ENCODE assay signal across 11 cellular contexts in the genomic region with DNA sequence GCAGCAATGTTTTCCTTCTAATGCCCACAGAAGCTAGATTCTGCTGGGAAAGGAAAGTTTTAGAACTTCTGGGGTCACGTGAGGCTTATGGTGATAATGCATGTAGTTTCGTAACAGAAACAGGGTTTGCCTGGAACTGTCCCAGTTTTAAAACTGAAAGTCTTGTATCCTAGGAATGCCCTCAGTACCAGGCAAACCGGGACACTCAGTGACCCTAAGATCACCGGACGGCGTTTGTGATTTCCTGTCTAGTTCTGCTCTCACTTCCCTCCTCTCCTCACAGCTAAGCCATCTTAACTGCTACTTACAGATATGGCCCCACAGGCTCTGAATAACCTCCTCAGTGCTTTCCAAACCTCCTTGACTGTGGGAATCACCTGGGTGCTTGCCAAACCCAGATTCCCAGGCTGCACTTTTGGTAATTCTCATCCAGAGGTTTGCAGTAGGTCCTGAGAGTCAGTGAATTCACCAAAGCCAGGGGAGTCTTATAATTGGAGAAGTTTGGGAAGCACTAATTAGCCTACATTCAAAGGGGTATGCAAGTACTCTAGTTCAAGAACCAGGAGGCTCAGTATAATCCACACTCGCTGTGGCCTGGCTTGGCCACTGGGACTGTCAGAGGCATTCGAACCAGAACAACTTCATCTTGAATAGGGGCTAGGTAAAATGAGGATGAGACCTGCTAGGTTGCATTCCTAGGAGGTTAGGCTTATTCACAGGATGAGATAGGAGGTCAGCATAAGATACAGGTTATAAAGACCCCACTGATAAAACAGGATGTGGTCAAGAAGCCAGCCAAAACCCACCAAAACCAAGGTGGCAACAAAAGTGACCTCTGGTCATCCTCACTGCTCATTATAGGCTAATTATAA.
DNase-seq lines count a peak whose midpoint lies in the region; ATAC-seq, FAIRE-seq and TF ChIP-seq lines count a peak whose summit lies in the region.
"Had no signal": no experiment of that assay in that cellular context is flagged by ENCODE, and none has a peak within 500 bp of the region (broad histone marks: within the 10 kb centered on the region; RNA-seq: fewer than 3 reads in every experiment).

No MANE protein-coding gene starts in this region.

- peak; percentile 11 to 63 for TF ChIP-seq EP300 in tibial nerve (IDR thresholded peaks at IDR 0.05)

- H3K4me1 ChIP-seq in tibial nerve, result peaks cover 0 to 17% (median 0%) of the 10 kb centered on the region in 4 donors

- peak; percentile 7 for FAIRE-seq in bronchial epithelial cell (lab: Jason Lieb, UNC)

- no peak for TF ChIP-seq POLR2A in tibial nerve (IDR thresholded peaks at IDR 0.05)

- H3K4me3 Mint-ChIP-seq in activated T-cell treated with anti-CD3 and anti-CD28 coated beads, Interleukin-2, amount 50 U/mL, for 4 hours, result no peak overlapping the region
- no peak overlapping the region for H3K4me3 Mint-ChIP-seq in endothelial cell (ENCODE audit: unreplicated experiment)

- H3K27me3 ChIP-seq in bronchial epithelial cell (ENCODE audit: control insufficient read depth, insufficient read depth, low read length) (no peaks in the 10 kb centered on the region), tibial nerve (no peaks in the 10 kb centered on the region)

- peaks cover 0 to 4% (median 0%) of the 10 kb centered on the region in 4 donors for H3K9me3 ChIP-seq in tibial nerve

- no peak overlapping the region for H3K27ac Mint-ChIP-seq in endothelial cell (ENCODE audit: unreplicated experiment)

- H3K36me3 ChIP-seq in bronchial epithelial cell (ENCODE audit: control insufficient read depth, insufficient read depth, low read length) (no peaks in the 10 kb centered on the region), tibial nerve (no peaks in the 10 kb centered on the region)

- no peak for ATAC-seq in HG02642 (IDR thresholded peaks at IDR 0.05; ENCODE audit: poor library complexity, unreplicated experiment)
- ATAC-seq in activated T-cell treated with anti-CD3 and anti-CD28 coated beads, Interleukin-2, amount 50 U/mL, for 4 hours, result no peak

- H3K4me3 ChIP-seq in bronchial epithelial cell (ENCODE audit: low read depth, low read length) (no peak overlapping the region), tibial nerve (peak overlapping the region in 1 of 4 donors; percentile 6)

- DNase-seq in LHCN-M2 (ENCODE audit: low read depth) (peak; percentile 33), bronchial epithelial cell (ENCODE audit: low read depth) (no peak), medulla oblongata (ENCODE audit: extremely low spot score) (peak; percentile 31), tibial nerve (ENCODE audit: low spot score in 2 of 2) (peak in 1 of 2 donors; percentile 61), NCI-H1092 (lab: John Stamatoyannopoulos, UW) (no peak), endothelial cell (ENCODE audit: low spot score) (no peak)
- DNase-seq in activated T-cell treated with anti-CD3 and anti-CD28 coated beads, Interleukin-2, amount 50 U/mL, for 4 hours, result no peak
- DNase-seq: activated naive CD4-positive, alpha-beta T cell; foreskin melanocyte; Kasumi-1 had no signal

- H3K27ac ChIP-seq in tibial nerve, result peak overlapping the region in 2 of 4 donors; percentile 38 to 65

- H3K4me1 Mint-ChIP-seq in activated T-cell treated with anti-CD3 and anti-CD28 coated beads, Interleukin-2, amount 50 U/mL, for 4 hours (ENCODE audit: low read depth), result peaks cover 6% of the 10 kb centered on the region
- peaks cover 7% of the 10 kb centered on the region for H3K4me1 Mint-ChIP-seq in endothelial cell (ENCODE audit: unreplicated experiment)

- 22 to 23% methylated on average over 8 of the region's 8 CpGs for WGBS in tibial nerve, 2 donors

- H3K27me3 Mint-ChIP-seq in activated T-cell treated with anti-CD3 and anti-CD28 coated beads, Interleukin-2, amount 50 U/mL, for 4 hours (ENCODE audit: low read depth), result no peaks in the 10 kb centered on the region
- H3K27me3 Mint-ChIP-seq in endothelial cell (ENCODE audit: unreplicated experiment), result no peaks in the 10 kb centered on the region

- H3K36me3 Mint-ChIP-seq in activated T-cell treated with anti-CD3 and anti-CD28 coated beads, Interleukin-2, amount 50 U/mL, for 4 hours (ENCODE audit: insufficient read depth), result no peaks in the 10 kb centered on the region
- H3K36me3 Mint-ChIP-seq in endothelial cell (ENCODE audit: low read depth, unreplicated experiment), result no peaks in the 10 kb centered on the region

- H3K9me3 Mint-ChIP-seq in activated T-cell treated with anti-CD3 and anti-CD28 coated beads, Interleukin-2, amount 50 U/mL, for 4 hours, result peaks cover 4% of the 10 kb centered on the region
- no peaks in the 10 kb centered on the region for H3K9me3 Mint-ChIP-seq in endothelial cell (ENCODE audit: unreplicated experiment)

- no peak for TF ChIP-seq CTCF in bronchial epithelial cell (IDR thresholded peaks at IDR 0.05; ENCODE audit: insufficient read depth, low read length, severe bottlenecking)
- TF ChIP-seq CTCF in tibial nerve (IDR thresholded peaks at IDR 0.05), result no peak
- TF ChIP-seq CTCF in endothelial cell (IDR thresholded peaks at IDR 0.05; ENCODE audit: unreplicated experiment), result no peak

Comparison
In these comparisons a context has a peak if more than half of its experiments do, and no peak if none do; other contexts are left out.
1. DNase-seq: peak in LHCN-M2 (single experiment) and medulla oblongata (single experiment); none in bronchial epithelial cell (single experiment), activated T-cell treated with anti-CD3 and anti-CD28 coated beads, Interleukin-2, amount 50 U/mL, for 4 hours (single experiment), NCI-H1092 (single experiment) and endothelial cell (single experiment).